In the genomic region with DNA sequence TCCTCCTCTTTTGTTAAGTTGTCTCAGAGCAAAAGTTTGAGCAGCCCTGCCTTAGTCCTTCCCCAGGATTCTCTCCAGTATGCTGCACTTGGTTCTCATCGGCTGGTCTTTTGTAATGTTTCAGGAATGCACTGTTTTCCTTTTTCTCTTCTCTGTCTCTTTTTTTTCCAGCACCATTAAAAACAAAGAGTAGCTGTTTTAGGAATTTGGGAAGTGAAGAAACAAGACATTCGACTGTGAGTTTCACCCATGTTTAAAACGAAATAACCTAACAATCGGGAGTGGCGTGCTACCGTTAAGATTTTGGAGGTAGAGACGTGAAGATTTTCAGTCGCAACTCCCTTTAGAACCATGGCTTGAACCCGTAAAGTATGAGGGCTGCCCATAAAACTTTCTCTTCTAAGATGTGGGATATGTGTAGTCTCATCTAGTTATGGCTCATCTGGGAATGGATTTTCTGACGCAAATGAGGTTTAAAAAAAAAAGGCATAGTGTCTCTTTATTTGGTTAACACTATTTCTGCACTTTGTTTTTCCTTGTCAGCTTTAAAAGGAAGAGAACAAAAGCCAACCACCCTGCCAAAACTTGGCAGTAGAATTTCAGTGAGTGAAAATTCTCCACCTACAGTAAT, we compare ENCODE assay signal across 15 cellular contexts. TPM values are rescaled to one million over a fixed set of nuclear protein-coding genes. Genes with fewer than 3 reads are reported as not detected.
DNase-seq lines count a peak whose midpoint lies in the region; ATAC-seq, FAIRE-seq and TF ChIP-seq lines count a peak whose summit lies in the region.
"Had no signal": no experiment of that assay in that cellular context is flagged by ENCODE, and none has a peak within 500 bp of the region (broad histone marks: within the 10 kb centered on the region; RNA-seq: fewer than 3 reads in every experiment).

No MANE protein-coding gene starts in this region.

- no TSS peak for BruUV-seq in K562 (replicated peaks; lab: Mats Ljungman, UMichigan)

- CTCF ChIA-PET in K562 (lab: Yijun Ruan, JAX; ENCODE audit: low intra/inter-chr PET ratio), result no interaction called here

- H2AFZ ChIP-seq in K562 (ENCODE audit: low read depth, low read length) (peak overlapping the region; percentile 15; the same call in 1 of the 2 replicates), keratinocyte (ENCODE audit: control insufficient read depth, low read length) (no peak overlapping the region)

- H3K79me2 ChIP-seq in K562 (ENCODE audit: control insufficient read depth, insufficient read depth, low read length), result no peaks in the 10 kb centered on the region
- no peaks in the 10 kb centered on the region for H3K79me2 ChIP-seq in keratinocyte (ENCODE audit: control insufficient read depth, insufficient read depth, low read length)

- H4K20me1 ChIP-seq in K562 (replicated peaks; ENCODE audit: control insufficient read depth, insufficient read depth, low read length) (no peaks in the 10 kb centered on the region), keratinocyte (ENCODE audit: control insufficient read depth, extremely low read depth, insufficient read depth, low read length) (no peaks in the 10 kb centered on the region)
- H4K20me1 ChIP-seq: BLaER1 treated with 17β-estradiol and CSF1 and Interleukin-3, amounts not matched to agents 10 nM and 100 nM had no signal

- H3K27me3 ChIP-seq in K562 (ENCODE audit: control insufficient read depth in 2 of 2, insufficient read depth in 2 of 2, low read length in 2 of 2) (peaks cover 10 to 16% of the 10 kb centered on the region in 2 experiments), keratinocyte (ENCODE audit: control insufficient read depth, extremely low read depth, insufficient read depth, low read length) (no peaks in the 10 kb centered on the region)
- H3K27me3 ChIP-seq: adrenal gland; BLaER1 treated with 17β-estradiol and CSF1 and Interleukin-3, amounts not matched to agents 10 nM and 100 nM had no signal

- H3K4me3 ChIP-seq in K562 (no peak overlapping the region), keratinocyte (ENCODE audit: control insufficient read depth in 2 of 3, extremely low read depth in 1 of 3, insufficient read depth in 2 of 3, low read depth in 1 of 3, low read length in 3 of 3) (no peak overlapping the region), skin epidermis (no peak overlapping the region)
- H3K4me3 ChIP-seq: BLaER1 treated with 17β-estradiol and CSF1 and Interleukin-3, amounts not matched to agents 10 nM and 100 nM had no signal

- TF ChIP-seq POLR2A in K562 (conservative IDR thresholded peaks at IDR 0.05), result no peak

- H3K27ac ChIP-seq in K562 (ENCODE audit: extremely low read depth, low read depth, low read length), result no peak overlapping the region
- H3K27ac ChIP-seq in keratinocyte (ENCODE audit: control insufficient read depth, insufficient read depth, low read length), result no peak overlapping the region
- peak overlapping the region in 17 of 21 experiments; percentile 14 to 81 (median 44) for H3K27ac ChIP-seq in skin epidermis
- H3K27ac ChIP-seq: BLaER1 treated with 17β-estradiol and CSF1 and Interleukin-3, amounts not matched to agents 10 nM and 100 nM had no signal

- no peak overlapping the region for H3K4me3 Mint-ChIP-seq in stimulated activated naive CD8-positive, alpha-beta T cell treated with anti-CD3 and anti-CD28 coated beads, Interleukin-15, amount 100 ng/mL, for 72 hours
- H3K4me3 Mint-ChIP-seq: activated CD4-positive, alpha-beta memory T cell treated with anti-CD3 and anti-CD28 coated beads, Interleukin-2, amount 10 ng/mL, durations not matched to agents 7 days and 5 days had no signal

- FAIRE-seq in K562 (lab: Jason Lieb, UNC) (no peak), keratinocyte (lab: Jason Lieb, UNC) (peak; percentile 48)
- FAIRE-seq: frontal cortex had no signal

- 2% methylated on average over 10 of the region's 10 CpGs for WGBS in K562 (ENCODE audit: insufficient coverage, low coverage, missing lambda C conversion rate)

- no peak overlapping the region; the same call in 1 of the 2 replicates for H3K4me2 ChIP-seq in K562 (ENCODE audit: insufficient read depth, low read length)
- H3K4me2 ChIP-seq in keratinocyte (ENCODE audit: control insufficient read depth, extremely low read depth, insufficient read depth, low read depth, low read length), result no peak overlapping the region
- H3K4me2 ChIP-seq: BLaER1 treated with 17β-estradiol and CSF1 and Interleukin-3, amounts not matched to agents 10 nM and 100 nM had no signal

- H3K9me3 ChIP-seq in K562 (replicated peaks; ENCODE audit: control insufficient read depth, insufficient read depth, low read depth, low read length), result no peaks in the 10 kb centered on the region
- no peaks in the 10 kb centered on the region for H3K9me3 ChIP-seq in keratinocyte (ENCODE audit: control insufficient read depth, low read depth, low read length)
- H3K9me3 ChIP-seq: adrenal gland; BLaER1 treated with 17β-estradiol and CSF1 and Interleukin-3, amounts not matched to agents 10 nM and 100 nM had no signal

- H3K9me1 ChIP-seq in K562 (ENCODE audit: control insufficient read depth, insufficient read depth, low read length) (no peaks in the 10 kb centered on the region), keratinocyte (ENCODE audit: control insufficient read depth, extremely low read depth, insufficient read depth, low read length) (no peaks in the 10 kb centered on the region)

- H3K36me3 ChIP-seq in K562 (ENCODE audit: control insufficient read depth, insufficient read depth, low read length) (no peaks in the 10 kb centered on the region), keratinocyte (ENCODE audit: control insufficient read depth in 2 of 2, extremely low read depth in 1 of 2, insufficient read depth in 2 of 2, low read length in 2 of 2) (no peaks in the 10 kb centered on the region)
- H3K36me3 ChIP-seq: adrenal gland; BLaER1 treated with 17β-estradiol and CSF1 and Interleukin-3, amounts not matched to agents 10 nM and 100 nM had no signal

- intact Hi-C loops in K562 (cut with micrococcal nuclease), result no loop called here

- no peak for ATAC-seq in K562
- ATAC-seq in stimulated activated naive CD8-positive, alpha-beta T cell treated with anti-CD3 and anti-CD28 coated beads, Interleukin-15, amount 100 ng/mL, for 72 hours, result no peak

- H3K9ac ChIP-seq in K562 (ENCODE audit: insufficient read depth in 1 of 2, low read depth in 2 of 2, low read length in 2 of 2) (no peak overlapping the region), keratinocyte (ENCODE audit: control insufficient read depth, extremely low read depth, insufficient read depth, low read length) (no peak overlapping the region)
- H3K9ac ChIP-seq: BLaER1 treated with 17β-estradiol and CSF1 and Interleukin-3, amounts not matched to agents 10 nM and 100 nM had no signal

- H3K4me1 Mint-ChIP-seq in stimulated activated naive CD8-positive, alpha-beta T cell treated with anti-CD3 and anti-CD28 coated beads, Interleukin-15, amount 100 ng/mL, for 72 hours, result peaks cover 6% of the 10 kb centered on the region
- H3K4me1 Mint-ChIP-seq: activated CD4-positive, alpha-beta memory T cell treated with anti-CD3 and anti-CD28 coated beads, Interleukin-2, amount 10 ng/mL, durations not matched to agents 7 days and 5 days had no signal

- dilution Hi-C loops in keratinocyte (cut with MboI; ENCODE audit: extremely low pct_ligation_motif_present, low sequenced_read_pairs), result no loop called here

- in situ Hi-C loops in K562 (cut with MboI), result no loop called here

- no peak for TF ChIP-seq EP300 in K562 (IDR thresholded peaks at IDR 0.05; ENCODE audit: low read length)

- H3K9me3 Mint-ChIP-seq in stimulated activated naive CD8-positive, alpha-beta T cell treated with anti-CD3 and anti-CD28 coated beads, Interleukin-15, amount 100 ng/mL, for 72 hours, result no peaks in the 10 kb centered on the region
- H3K9me3 Mint-ChIP-seq: activated CD4-positive, alpha-beta memory T cell treated with anti-CD3 and anti-CD28 coated beads, Interleukin-2, amount 10 ng/mL, durations not matched to agents 7 days and 5 days had no signal

- POLR2A ChIA-PET in K562 (lab: Yijun Ruan, JAX), result interaction anchor here (0.6 to 1.1 kb wide), 2 partner anchors 15 to 60 kb away, joined by 3 read pairs; no protein-coding TSS in a partner anchor

- peak overlapping the region in 1 of 2 donors; percentile 10 for H3K27ac Mint-ChIP-seq in stimulated activated naive CD8-positive, alpha-beta T cell treated with anti-CD3 and anti-CD28 coated beads, Interleukin-15, amount 100 ng/mL, for 72 hours
- H3K27ac Mint-ChIP-seq: activated CD4-positive, alpha-beta memory T cell treated with anti-CD3 and anti-CD28 coated beads, Interleukin-2, amount 10 ng/mL, durations not matched to agents 7 days and 5 days had no signal

- TF ChIP-seq RAD21 in K562 (CRISPR knock-in tag; conservative IDR thresholded peaks at IDR 0.05 in 1 of 2, IDR thresholded peaks at IDR 0.05 in 1 of 2), result no peak

- no peak for TF ChIP-seq CTCF in K562 (IDR thresholded peaks at IDR 0.05 in 2 of 3, conservative IDR thresholded peaks at IDR 0.05 in 1 of 3; ENCODE audit: insufficient read depth in 2 of 3, low read depth in 1 of 3, low read length in 3 of 3)
- TF ChIP-seq CTCF in keratinocyte (optimal IDR thresholded peaks at IDR 0.05 in 1 of 3, IDR thresholded peaks at IDR 0.05 in 1 of 3, conservative IDR thresholded peaks at IDR 0.05 in 1 of 3; ENCODE audit: extremely low read depth in 1 of 3, insufficient read depth in 2 of 3, low read length in 3 of 3), result no peak

- H3K4me1 ChIP-seq in K562 (replicated peaks in 1 of 2; ENCODE audit: control insufficient read depth in 2 of 2, insufficient read depth in 2 of 2, low read length in 2 of 2) (no peaks in the 10 kb centered on the region; a peak in 2 of 5 replicates), keratinocyte (ENCODE audit: control insufficient read depth, extremely low read depth, insufficient read depth, low read length) (peaks cover 4% of the 10 kb centered on the region)
- H3K4me1 ChIP-seq: adrenal gland; BLaER1 treated with 17β-estradiol and CSF1 and Interleukin-3, amounts not matched to agents 10 nM and 100 nM had no signal

- DNase-seq in EL (peak; percentile 76), K562 (ENCODE audit: extremely low read depth in 1 of 4, low spot score in 3 of 4) (no peak), keratinocyte (ENCODE audit: low read depth, low spot score) (no peak), HK-2 (ENCODE audit: unreplicated experiment) (no peak), GF-D8 (lab: John Stamatoyannopoulos, UW) (no peak), NCI-H2107 (lab: John Stamatoyannopoulos, UW) (no peak)
- DNase-seq in stimulated activated naive CD8-positive, alpha-beta T cell treated with anti-CD3 and anti-CD28 coated beads, Interleukin-15, amount 100 ng/mL, for 72 hours, result no peak
- DNase-seq: activated CD4-positive, alpha-beta memory T cell treated with anti-CD3 and anti-CD28 coated beads, Interleukin-2, amount 10 ng/mL, durations not matched to agents 7 days and 5 days; adrenal gland; KBM-7; NCI-H345; stimulated activated CD4-positive, alpha-beta T cell treated with anti-CD3 and anti-CD28 coated beads, Interleukin-2, amount 100 ng/mL, for 24 hours had no signal

- H3K27me3 Mint-ChIP-seq in stimulated activated naive CD8-positive, alpha-beta T cell treated with anti-CD3 and anti-CD28 coated beads, Interleukin-15, amount 100 ng/mL, for 72 hours, result peaks cover 29% of the 10 kb centered on the region

RNA-seq across cellular contexts. Expression of a gene that starts 35.9 kb away (rescaled TPM):
- total RNA-seq in K562 (2011; cell fraction: chromatin; rRNA removed; ENCODE audit: low replicate concordance), result 2.6 and 13.3 TPM in 2 replicates
- 2.2 and 3.0 TPM in 2 replicates for total RNA-seq in K562 (2011; cell fraction: nucleolus; rRNA removed)
- 7.0 and 17.6 TPM in 2 replicates for total RNA-seq in K562 (2011; cell fraction: nucleoplasm; rRNA removed)
- total RNA-seq in K562 (2014; rRNA removed), result 6.0 and 7.1 TPM in 2 replicates
- 15.0 and 16.9 TPM in 2 replicates for total RNA-seq in K562 (2014; rRNA removed; fragmentation: Illumina TruSeq; extraction: Trizol)
- 16.4 and 18.0 TPM in 2 replicates for total RNA-seq in K562 (2015; rRNA removed; fragmentation: Illumina TruSeq; extraction: Trizol)
- total RNA-seq in K562 (2021), result 9.4 and 10.0 TPM in 2 replicates
- polyA plus RNA-seq in K562 (2011; rRNA removed), result 9.6 and 14.1 TPM in 2 replicates
- polyA plus RNA-seq in K562 (2011; cell fraction: cytosol; rRNA removed), result 1.8 and 2.9 TPM in 2 replicates
- polyA plus RNA-seq in K562 (2011; cell fraction: nucleus; rRNA removed), result 5.1 and 7.7 TPM in 2 replicates
- polyA plus RNA-seq in K562 (2012), result 6.7 and 8.7 TPM in 2 replicates
- polyA plus RNA-seq in K562 (2014; fragmentation: Illumina TruSeq; extraction: Trizol), result 10.7 and 14.3 TPM in 2 replicates
- 1 to 10 TPM; 3.4 to 3.6 TPM for polyA plus RNA-seq in K562 (2014; fragmentation: Nextera tagmentation; extraction: Ambion mirVana)
- 8.4 and 10.0 TPM in 2 replicates for polyA plus RNA-seq in K562 (2014; rRNA removed)
- polyA minus RNA-seq in K562 (2011; rRNA and poly(A)+ RNA removed), result 13.2 and 14.3 TPM in 2 replicates
- 3.1 and 3.7 TPM in 2 replicates for polyA minus RNA-seq in K562 (2011; cell fraction: cytosol; rRNA and poly(A)+ RNA removed)
- 5.1 and 5.7 TPM in 2 replicates for polyA minus RNA-seq in K562 (2011; cell fraction: nucleus; rRNA and poly(A)+ RNA removed)
- polyA plus RNA-seq in keratinocyte, result 7.3 to 14.6 TPM (median 10.0 TPM) in 3 replicates
- polyA plus RNA-seq in keratinocyte (2011; ENCODE audit: low read depth), result 8.1 TPM
- polyA plus RNA-seq in keratinocyte (2011; cell fraction: cytosol; rRNA removed), result 6.7 and 17.5 TPM in 2 replicates
- polyA plus RNA-seq in keratinocyte (2011; cell fraction: nucleus; rRNA removed), result 7.6 and 8.5 TPM in 2 replicates
- polyA plus RNA-seq in keratinocyte (2012; ENCODE audit: low replicate concordance), result 8.7 and 9.2 TPM in 2 replicates
- 3.8 to 9.6 TPM (median 5.0 TPM) in 3 replicates for polyA minus RNA-seq in keratinocyte
- polyA minus RNA-seq in keratinocyte (2011; cell fraction: cytosol; rRNA and poly(A)+ RNA removed), result 6.3 TPM
- polyA minus RNA-seq in keratinocyte (2011; cell fraction: nucleus; rRNA and poly(A)+ RNA removed), result 2.5 and 6.4 TPM in 2 replicates

RNA-seq across cellular contexts. Expression of a gene that starts 59.4 kb away (rescaled TPM):
- total RNA-seq in K562 (2011; cell fraction: chromatin; rRNA removed; ENCODE audit: low replicate concordance), result 39.8 and 80.0 TPM in 2 replicates
- total RNA-seq in K562 (2011; cell fraction: nucleolus; rRNA removed), result 21.3 and 28.4 TPM in 2 replicates
- 52.4 and 71.1 TPM in 2 replicates for total RNA-seq in K562 (2011; cell fraction: nucleoplasm; rRNA removed)
- 23.8 and 31.5 TPM in 2 replicates for total RNA-seq in K562 (2014; rRNA removed)
- 57.5 and 63.7 TPM in 2 replicates for total RNA-seq in K562 (2014; rRNA removed; fragmentation: Illumina TruSeq; extraction: Trizol)
- 44.9 and 47.3 TPM in 2 replicates for total RNA-seq in K562 (2015; rRNA removed; fragmentation: Illumina TruSeq; extraction: Trizol)
- total RNA-seq in K562 (2021), result 33.4 and 33.6 TPM in 2 replicates
- polyA plus RNA-seq in K562 (2011; rRNA removed), result 24.3 and 37.1 TPM in 2 replicates
- 10.1 and 13.9 TPM in 2 replicates for polyA plus RNA-seq in K562 (2011; cell fraction: cytosol; rRNA removed)
- polyA plus RNA-seq in K562 (2011; cell fraction: nucleus; rRNA removed), result 6.3 and 10.5 TPM in 2 replicates
- 21.2 and 22.1 TPM in 2 replicates for polyA plus RNA-seq in K562 (2012)
- 35.0 and 37.2 TPM in 2 replicates for polyA plus RNA-seq in K562 (2014; fragmentation: Illumina TruSeq; extraction: Trizol)
- 10 to 100 TPM; 19.8 to 20.8 TPM for polyA plus RNA-seq in K562 (2014; fragmentation: Nextera tagmentation; extraction: Ambion mirVana)
- 26.4 and 27.6 TPM in 2 replicates for polyA plus RNA-seq in K562 (2014; rRNA removed)
- 58.6 and 64.3 TPM in 2 replicates for polyA minus RNA-seq in K562 (2011; rRNA and poly(A)+ RNA removed)
- 18.2 and 18.5 TPM in 2 replicates for polyA minus RNA-seq in K562 (2011; cell fraction: cytosol; rRNA and poly(A)+ RNA removed)
- 40.1 and 60.4 TPM in 2 replicates for polyA minus RNA-seq in K562 (2011; cell fraction: nucleus; rRNA and poly(A)+ RNA removed)
- 6.0 to 12.8 TPM (median 10.0 TPM) in 3 replicates for polyA plus RNA-seq in keratinocyte
- 3.7 TPM for polyA plus RNA-seq in keratinocyte (2011; ENCODE audit: low read depth)
- 4.6 and 8.9 TPM in 2 replicates for polyA plus RNA-seq in keratinocyte (2011; cell fraction: cytosol; rRNA removed)
- 6.4 and 6.7 TPM in 2 replicates for polyA plus RNA-seq in keratinocyte (2011; cell fraction: nucleus; rRNA removed)
- 3.0 and 9.2 TPM in 2 replicates for polyA plus RNA-seq in keratinocyte (2012; ENCODE audit: low replicate concordance)
- polyA minus RNA-seq in keratinocyte, result 4.2 to 18.1 TPM (median 9.4 TPM) in 3 replicates
- 5.8 TPM for polyA minus RNA-seq in keratinocyte (2011; cell fraction: cytosol; rRNA and poly(A)+ RNA removed)
- 13.1 and 16.7 TPM in 2 replicates for polyA minus RNA-seq in keratinocyte (2011; cell fraction: nucleus; rRNA and poly(A)+ RNA removed)

Comparison
In these comparisons a context has a peak if more than half of its experiments do, and no peak if none do; other contexts are left out.
1. H3K27ac ChIP-seq: peak in skin epidermis (17 of 21); none in K562 (single experiment) and keratinocyte (single experiment).